Comparison of ENCODE assay signal across 8 cellular contexts in the genomic region with DNA sequence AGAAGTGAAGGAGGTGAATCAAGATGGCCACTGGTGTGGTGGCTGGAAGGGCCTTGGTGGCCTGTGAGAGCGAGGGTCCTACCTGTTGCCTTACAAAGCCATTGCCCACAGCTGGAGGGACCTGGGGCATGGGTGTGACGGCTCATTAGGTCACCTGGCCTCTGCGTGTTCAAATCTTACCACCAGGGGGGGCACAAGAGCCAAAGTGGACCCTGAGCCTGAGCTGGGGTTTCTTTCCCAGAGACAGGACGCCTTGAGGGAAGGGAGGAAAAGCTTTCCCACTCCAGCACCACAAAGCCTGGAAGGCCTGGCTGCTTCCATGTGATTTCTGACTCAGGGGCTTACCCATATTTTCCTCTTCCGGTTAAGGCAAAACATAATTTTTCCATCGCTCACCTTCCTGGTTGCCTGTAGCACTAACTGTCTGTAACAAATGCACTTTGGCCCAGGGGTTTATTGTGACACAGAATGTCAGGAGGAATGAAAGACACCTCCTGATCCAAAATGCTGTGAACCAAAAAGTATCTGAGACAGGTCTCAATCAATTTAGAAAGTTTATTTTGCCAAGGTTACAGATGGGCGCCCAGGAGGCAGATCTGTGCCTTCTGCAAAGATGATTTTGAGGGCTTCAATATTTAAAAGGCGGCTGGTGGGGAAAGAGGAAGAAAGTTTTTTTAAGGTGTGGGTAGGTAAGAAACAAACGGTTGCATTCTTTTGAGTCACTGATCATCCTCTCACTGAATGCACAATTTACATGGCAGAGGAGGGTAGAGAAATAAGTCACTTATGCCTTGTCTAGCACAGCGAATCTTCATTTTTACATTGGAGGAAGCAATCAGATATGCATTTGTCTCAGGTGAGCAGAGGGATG. TPM values are rescaled to one million over a fixed set of nuclear protein-coding genes. Genes with fewer than 3 reads are reported as not detected.
DNase-seq lines count a peak whose midpoint lies in the region; ATAC-seq and TF ChIP-seq lines count a peak whose summit lies in the region.

No MANE protein-coding gene starts in this region.

- no peaks in the 10 kb centered on the region for H3K36me3 ChIP-seq in left lung

- peaks cover 11% of the 10 kb centered on the region for H3K27me3 Mint-ChIP-seq in chondrocyte (ENCODE audit: low read depth)

- peaks cover 8 to 24% of the 10 kb centered on the region in 2 donors for H3K4me1 ChIP-seq in left lung

- H3K4me1 Mint-ChIP-seq in chondrocyte (ENCODE audit: low read depth): peaks cover 16% of the 10 kb centered on the region

- H3K36me3 Mint-ChIP-seq in chondrocyte (ENCODE audit: low read depth): no peaks in the 10 kb centered on the region

- H3K27me3 ChIP-seq in left lung: peaks cover 0 to 32% of the 10 kb centered on the region in 2 donors

- peak overlapping the region in 1 of 2 donors; percentile 45 for H3K27ac ChIP-seq in left lung

- no peaks in the 10 kb centered on the region for H3K9me3 ChIP-seq in left lung

- TF ChIP-seq CTCF in chondrocyte (IDR thresholded peaks at IDR 0.05) (peak; percentile 97), left lung (IDR thresholded peaks at IDR 0.05) (peak; percentile 86 to 90)

- H3K4me3 ChIP-seq in left lung: no peak overlapping the region

- no peaks in the 10 kb centered on the region for H3K9me3 Mint-ChIP-seq in chondrocyte (ENCODE audit: low read depth)

- H3K4me3 Mint-ChIP-seq in chondrocyte (ENCODE audit: unreplicated experiment): no peak overlapping the region

- intact Hi-C loops in left lung (cut with DNase I): loop anchor here in 1 of 2 donors (5.0 kb wide), 1 partner anchor 81 kb away; no protein-coding TSS in a partner anchor

- peak; percentile 58 for ATAC-seq in GM21447 (IDR thresholded peaks at IDR 0.05; ENCODE audit: unreplicated experiment)
- ATAC-seq in left lung: peak; percentile 76

- H3K27ac Mint-ChIP-seq in chondrocyte (ENCODE audit: unreplicated experiment): peak overlapping the region; percentile 60

- DNase-seq in AML-193 (lab: John Stamatoyannopoulos, UW): peak; percentile 35 to 41
- DNase-seq in NCI-H2107 treated with DMSO at 0.1 percent for 48 hours (lab: John Stamatoyannopoulos, UW; ENCODE audit: unreplicated experiment): peak; percentile 57
- DNase-seq in activated CD4-positive, alpha-beta T cell treated with anti-CD3 and anti-CD28 coated beads for 1 hour: peak; percentile 61
- peak; percentile 55 for DNase-seq in chondrocyte (ENCODE audit: low spot score)
- peak; percentile 82 to 86 for DNase-seq in left lung
- peak; percentile 59 for DNase-seq in stimulated activated CD4-positive, alpha-beta T cell treated with anti-CD3 and anti-CD28 coated beads, Interleukin-2, amount 100 ng/mL, for 4 hours (ENCODE audit: low read depth)
- no peak for DNase-seq in SHP77 (lab: John Stamatoyannopoulos, UW)

RNA-seq across cellular contexts. Expression of gene CD9, which starts 4.3 kb away (rescaled TPM):
- total RNA-seq in chondrocyte: 54.7 to 62.1 TPM (median 60.7 TPM) in 3 replicates
- total RNA-seq in left lung: 100 to 1,000 TPM; 416 to 512 TPM

Comparison
In these comparisons a context has a peak if more than half of its experiments do, and no peak if none do; other contexts are left out.
1. DNase-seq: peak in AML-193 (2 of 2), NCI-H2107 treated with DMSO at 0.1 percent for 48 hours (single experiment), activated CD4-positive, alpha-beta T cell treated with anti-CD3 and anti-CD28 coated beads for 1 hour (single experiment), chondrocyte (single experiment), left lung (2 of 2) and stimulated activated CD4-positive, alpha-beta T cell treated with anti-CD3 and anti-CD28 coated beads, Interleukin-2, amount 100 ng/mL, for 4 hours (single experiment); none in SHP77 (0 of 2).